ENCODE assay signal across 8 cellular contexts in the genomic region with DNA sequence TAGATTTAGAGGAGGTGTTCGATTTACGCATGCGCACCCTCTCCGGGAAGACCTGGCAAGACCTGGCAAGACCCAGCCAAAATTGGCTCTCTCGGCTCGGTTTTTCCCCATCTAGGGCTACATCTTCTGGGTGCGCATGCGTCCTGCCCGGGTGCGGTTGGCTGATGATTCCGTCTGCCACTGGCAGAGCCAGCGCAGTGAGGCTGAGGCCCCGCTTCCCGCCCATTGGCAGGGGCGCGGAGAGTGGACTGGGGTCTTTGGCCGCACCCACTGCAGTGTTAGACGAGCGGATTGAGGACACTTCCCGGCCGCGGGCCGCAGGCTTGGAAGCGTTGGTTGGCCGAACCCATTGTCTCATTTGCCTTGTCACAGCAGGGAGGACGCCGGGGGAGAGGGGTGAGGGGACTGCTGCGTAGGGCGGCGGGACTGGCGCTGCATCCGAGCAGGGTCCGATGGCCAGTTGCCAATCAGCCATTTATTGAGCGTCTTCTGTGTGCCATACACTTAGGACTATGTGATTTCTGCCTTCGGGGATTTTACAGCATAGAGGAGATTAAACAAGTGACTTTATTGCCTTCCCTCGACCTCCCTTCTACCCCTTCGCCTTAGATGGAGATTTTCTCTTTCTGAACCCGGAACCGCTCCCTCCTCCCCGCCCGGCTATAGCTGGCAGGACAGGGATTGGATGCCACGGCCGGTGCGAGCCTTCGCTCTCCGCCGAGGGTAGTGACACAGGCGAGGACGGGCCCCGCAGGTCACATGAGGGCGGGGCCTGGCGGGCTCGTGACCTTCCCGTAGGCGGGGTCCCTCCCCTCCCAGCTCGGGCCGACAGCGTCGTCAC. TPM values are rescaled to one million over a fixed set of nuclear protein-coding genes. Genes with fewer than 3 reads are reported as not detected.
DNase-seq lines count a peak whose midpoint lies in the region; ATAC-seq lines count a peak whose summit lies in the region.

No MANE protein-coding gene starts in this region.

- WGBS in mesenchymal stem cell: 0% methylated on average over 55 of the region's 59 CpGs

- peak overlapping the region in 1 of 2 experiments; percentile 16 for H3K23ac ChIP-seq in mesenchymal stem cell (ENCODE audit: low read length in 2 of 2)

- H4K8ac ChIP-seq in mesenchymal stem cell (ENCODE audit: low read length): peak overlapping the region; percentile 93

- in situ Hi-C loops in Caki2 (cut with HindIII; ENCODE audit: low pct_unique_long_range_greater_than_20kb, low sequenced_read_pairs): no loop called here

- peak overlapping the region; percentile 68 to 88 for H3K4ac ChIP-seq in mesenchymal stem cell (ENCODE audit: low read depth in 1 of 2, low read length in 2 of 2)

- H2AFZ ChIP-seq in mesenchymal stem cell (ENCODE audit: low read depth, low read length): peak overlapping the region; percentile 87

- H3K4me2 ChIP-seq in mesenchymal stem cell (ENCODE audit: low read length, poor library complexity, severe bottlenecking): peak overlapping the region; percentile 97

- peak overlapping the region; percentile 24 for H2BK5ac ChIP-seq in mesenchymal stem cell (ENCODE audit: low read depth, low read length, poor library complexity, severe bottlenecking)

- no peak overlapping the region for H2AK5ac ChIP-seq in mesenchymal stem cell (ENCODE audit: low read length, severe bottlenecking)

- H3K18ac ChIP-seq in mesenchymal stem cell (ENCODE audit: low read depth in 1 of 2, low read length in 2 of 2): peak overlapping the region; percentile 91 to 99

- H3K4me1 ChIP-seq in HUES48 (ENCODE audit: control insufficient read depth, insufficient read depth, low read length) (0 out of 2 replicates have a peak, but pooled peaks cover 4% of the 10 kb centered on the region), endocrine pancreas (ENCODE audit: control insufficient read depth, insufficient read depth, low read length) (no peaks in the 10 kb centered on the region), mesenchymal stem cell (ENCODE audit: control insufficient read depth, insufficient read depth, low read depth, low read length) (peaks cover 7% of the 10 kb centered on the region)

- H3K27me3 ChIP-seq in HUES48 (ENCODE audit: control insufficient read depth, insufficient read depth, low read length) (no peaks in the 10 kb centered on the region), endocrine pancreas (ENCODE audit: control insufficient read depth, insufficient read depth, low read length) (no peaks in the 10 kb centered on the region), mesenchymal stem cell (ENCODE audit: control insufficient read depth in 1 of 2, insufficient read depth in 1 of 2, low read length in 2 of 2) (peaks cover 0 to 8% of the 10 kb centered on the region in 2 experiments)

- H2BK12ac ChIP-seq in mesenchymal stem cell (ENCODE audit: low read length in 2 of 2): peak overlapping the region; percentile 38 to 40

- peak overlapping the region; percentile 36 for H2BK15ac ChIP-seq in mesenchymal stem cell (ENCODE audit: low read depth, poor library complexity, severe bottlenecking)

- H3K14ac ChIP-seq in mesenchymal stem cell (ENCODE audit: low read length in 2 of 2): peak overlapping the region in 1 of 2 experiments; percentile 37

- peak overlapping the region; percentile 80 for H3K4me3 ChIP-seq in HUES48 (ENCODE audit: low read depth, low read length)
- H3K4me3 ChIP-seq in endocrine pancreas (ENCODE audit: control insufficient read depth, insufficient read depth, low read length): no peak overlapping the region
- peak overlapping the region; percentile 54 to 79 for H3K4me3 ChIP-seq in mesenchymal stem cell (ENCODE audit: insufficient read depth in 1 of 2, low read depth in 1 of 2, low read length in 2 of 2)

- H3K79me1 ChIP-seq in mesenchymal stem cell (replicated peaks; ENCODE audit: low read length, poor library complexity, severe bottlenecking): no peaks in the 10 kb centered on the region

- H4K91ac ChIP-seq in mesenchymal stem cell (ENCODE audit: low read length): peak overlapping the region; percentile 95

- H2BK120ac ChIP-seq in mesenchymal stem cell (ENCODE audit: low read depth, low read length): peak overlapping the region; percentile 44

- H3K27ac ChIP-seq in HUES48 (ENCODE audit: low read depth, low read length) (peak overlapping the region; percentile 97), mesenchymal stem cell (ENCODE audit: low read length, poor library complexity, severe bottlenecking) (peak overlapping the region; percentile 87)

- H3K9me3 ChIP-seq in HUES48 (ENCODE audit: control insufficient read depth, insufficient read depth, low read length): no peaks in the 10 kb centered on the region
- no peaks in the 10 kb centered on the region for H3K9me3 ChIP-seq in endocrine pancreas (ENCODE audit: control insufficient read depth, low read length)
- no peaks in the 10 kb centered on the region for H3K9me3 ChIP-seq in mesenchymal stem cell (ENCODE audit: control insufficient read depth, low read length)

- H3K36me3 ChIP-seq in HUES48 (ENCODE audit: control insufficient read depth, insufficient read depth, low read length) (no peaks in the 10 kb centered on the region), endocrine pancreas (ENCODE audit: control insufficient read depth, insufficient read depth, low read length) (no peaks in the 10 kb centered on the region), mesenchymal stem cell (ENCODE audit: control insufficient read depth in 1 of 2, insufficient read depth in 2 of 2, low read depth in 1 of 2, low read length in 2 of 2) (peaks cover 4 to 5% of the 10 kb centered on the region in 2 experiments)

- peak; percentile 76 for ATAC-seq in GM21390 (IDR thresholded peaks at IDR 0.05; ENCODE audit: unreplicated experiment)

- H3K9ac ChIP-seq in HUES48 (ENCODE audit: low read depth, low read length) (peak overlapping the region; percentile 61), endocrine pancreas (ENCODE audit: control insufficient read depth, insufficient read depth, low read length) (peak overlapping the region; percentile 80), mesenchymal stem cell (ENCODE audit: low read length) (peak overlapping the region; percentile 94)

- DNase-seq in Caki2 (ENCODE audit: low read depth): peak; percentile 100
- DNase-seq in NOMO-1 treated with dmso at 0.1 percent for 144 hours (lab: John Stamatoyannopoulos, UW; ENCODE audit: unreplicated experiment): peak; percentile 95
- DNase-seq in activated CD8-positive, alpha-beta memory T cell treated with anti-CD3 and anti-CD28 coated beads, Interleukin-2, amount 50 U/mL, for 1 hour (ENCODE audit: extremely low read depth): peak; percentile 98
- DNase-seq in mesenchymal stem cell: peak; percentile 97
- DNase-seq in stimulated activated CD8-positive, alpha-beta memory T cell treated with anti-CD3 and anti-CD28 coated beads, Interleukin-12 subunit alpha, Interleukin-12 subunit beta, amount 100 ng/mL, for 24 hours (ENCODE audit: extremely low read depth): peak; percentile 92

RNA-seq across cellular contexts. Expression of gene MEF2D, which starts 43.7 kb away (rescaled TPM):
- total RNA-seq in Caki2 (2014; rRNA removed; shearing (Covaris generic); ENCODE audit: low replicate concordance): 2.7 and 6.2 TPM in 2 replicates
- 38.6 TPM for polyA plus RNA-seq in mesenchymal stem cell (2013, experiment 1 of 2)
- polyA plus RNA-seq in mesenchymal stem cell (2013, experiment 2 of 2): 34.2 TPM
